ENCODE assay signal across 4 cellular contexts in genomic region chr5:127752503-127753265, GRCh38. TPM values are rescaled to one million over a fixed set of nuclear protein-coding genes. Genes with fewer than 3 reads are reported as not detected.
"Had no signal": no experiment of that assay in that cellular context is flagged by ENCODE, and none has a peak within 500 bp of the region (broad histone marks: within the 10 kb centered on the region; RNA-seq: fewer than 3 reads in every experiment).

No MANE protein-coding gene starts in this region.

RNA-seq across cellular contexts. Expression of gene CCDC192, which starts 49.5 kb away (rescaled TPM):
- total RNA-seq: dermis microvascular lymphatic vessel endothelial cell, lower leg skin, osteocyte had no signal
- polyA plus RNA-seq: immature natural killer cell had no signal
